ENCODE assay signal across 19 cellular contexts in genomic region chr12:10184261-10184843, GRCh38. TPM values are rescaled to one million over a fixed set of nuclear protein-coding genes. Genes with fewer than 3 reads are reported as not detected.
A peak's percentile ranks its signal among the peaks of the same experiment; 100 is the strongest.
DNase-seq lines count a peak whose midpoint lies in the region; ATAC-seq, FAIRE-seq and TF ChIP-seq lines count a peak whose summit lies in the region.
"Had no signal": no experiment of that assay in that cellular context is flagged by ENCODE, and none has a peak within 500 bp of the region (broad histone marks: within the 10 kb centered on the region; RNA-seq: fewer than 3 reads in every experiment).

No MANE protein-coding gene starts in this region.

- H3K4me3 Mint-ChIP-seq in activated CD4-positive, alpha-beta T cell treated with anti-CD3 and anti-CD28 coated beads for 36 hours: no peak overlapping the region
- H3K4me3 Mint-ChIP-seq in activated CD8-positive, alpha-beta T cell treated with anti-CD3 and anti-CD28 coated beads for 36 hours: no peak overlapping the region
- no peak overlapping the region for H3K4me3 Mint-ChIP-seq in activated naive CD4-positive, alpha-beta T cell treated with anti-CD3 and anti-CD28 coated beads, Interleukin-2, amount 10 ng/mL, durations not matched to agents 7 days and 5 days
- H3K4me3 Mint-ChIP-seq: T-helper 1 cell treated with Interleukin-12 subunit alpha and Interleukin-12 subunit beta and Interleukin-4 antibody, amounts not matched to agents 30 μg/mL and 1 μg/mL, for 36 hours had no signal

- H3K9me3 ChIP-seq in A673 (ENCODE audit: low read depth, low read length, poor library complexity, severe bottlenecking) (no peaks in the 10 kb centered on the region), kidney (ENCODE audit: control insufficient read depth in 1 of 2, low read length in 2 of 2) (no peaks in the 10 kb centered on the region)
- H3K9me3 ChIP-seq: BLaER1 had no signal

- H3K9ac ChIP-seq in kidney (ENCODE audit: low read length in 2 of 2): no peak overlapping the region
- H3K9ac ChIP-seq: BLaER1 had no signal

- no peaks in the 10 kb centered on the region for H3K36me3 Mint-ChIP-seq in activated CD4-positive, alpha-beta T cell treated with anti-CD3 and anti-CD28 coated beads for 36 hours (ENCODE audit: low read depth)
- H3K36me3 Mint-ChIP-seq in activated CD8-positive, alpha-beta T cell treated with anti-CD3 and anti-CD28 coated beads for 36 hours (ENCODE audit: low read depth): no peaks in the 10 kb centered on the region
- H3K36me3 Mint-ChIP-seq in activated naive CD4-positive, alpha-beta T cell treated with anti-CD3 and anti-CD28 coated beads, Interleukin-2, amount 10 ng/mL, durations not matched to agents 7 days and 5 days: no peaks in the 10 kb centered on the region

- no TSS peak for BruUV-seq in A673 (replicated peaks; lab: Mats Ljungman, UMichigan)

- POLR2A ChIA-PET in A673 (lab: Charles Lee; ENCODE audit: low non-redundant PET): no interaction called here
- POLR2A ChIA-PET in activated CD4-positive, alpha-beta T cell treated with anti-CD3 and anti-CD28 coated beads for 36 hours (lab: Charles Lee): no interaction called here
- POLR2A ChIA-PET in activated CD8-positive, alpha-beta T cell treated with anti-CD3 and anti-CD28 coated beads for 36 hours (lab: Charles Lee): no interaction called here

- no peaks in the 10 kb centered on the region for H3K9me3 Mint-ChIP-seq in activated CD4-positive, alpha-beta T cell treated with anti-CD3 and anti-CD28 coated beads for 36 hours (ENCODE audit: low read depth)
- no peaks in the 10 kb centered on the region for H3K9me3 Mint-ChIP-seq in activated CD8-positive, alpha-beta T cell treated with anti-CD3 and anti-CD28 coated beads for 36 hours
- H3K9me3 Mint-ChIP-seq in activated naive CD4-positive, alpha-beta T cell treated with anti-CD3 and anti-CD28 coated beads, Interleukin-2, amount 10 ng/mL, durations not matched to agents 7 days and 5 days: no peaks in the 10 kb centered on the region
- H3K9me3 Mint-ChIP-seq: activated T-helper 2 cell treated with anti-CD3 and anti-CD28 coated beads, Interferon-gamma antibody, Interleukin-2, Interleukin-4, amounts not matched to agents 10 μg/mL and 5 μg/mL and 100 μg/mL, durations not matched to agents 14 hours and 24 hours and 36 hours; T-helper 1 cell treated with Interleukin-12 subunit alpha and Interleukin-12 subunit beta and Interleukin-4 antibody, amounts not matched to agents 30 μg/mL and 1 μg/mL, for 36 hours had no signal

- no peak for ATAC-seq in activated CD4-positive, alpha-beta T cell treated with anti-CD3 and anti-CD28 coated beads for 36 hours
- ATAC-seq in activated CD8-positive, alpha-beta T cell treated with anti-CD3 and anti-CD28 coated beads for 36 hours: no peak
- ATAC-seq: Panc1 had no signal

- no peak overlapping the region for H3K27ac Mint-ChIP-seq in activated CD4-positive, alpha-beta T cell treated with anti-CD3 and anti-CD28 coated beads for 36 hours
- H3K27ac Mint-ChIP-seq in activated CD8-positive, alpha-beta T cell treated with anti-CD3 and anti-CD28 coated beads for 36 hours: no peak overlapping the region
- H3K27ac Mint-ChIP-seq in activated naive CD4-positive, alpha-beta T cell treated with anti-CD3 and anti-CD28 coated beads, Interleukin-2, amount 10 ng/mL, durations not matched to agents 7 days and 5 days: no peak overlapping the region
- H3K27ac Mint-ChIP-seq: activated T-helper 2 cell treated with anti-CD3 and anti-CD28 coated beads, Interferon-gamma antibody, Interleukin-2, Interleukin-4, amounts not matched to agents 10 μg/mL and 5 μg/mL and 100 μg/mL, durations not matched to agents 14 hours and 24 hours and 36 hours; T-helper 1 cell treated with Interleukin-12 subunit alpha and Interleukin-12 subunit beta and Interleukin-4 antibody, amounts not matched to agents 30 μg/mL and 1 μg/mL, for 36 hours had no signal

- TF ChIP-seq CTCF in A673 (conservative IDR thresholded peaks at IDR 0.05; ENCODE audit: low read depth, low read length) (no peak), kidney (IDR thresholded peaks at IDR 0.05; ENCODE audit: borderline replicate concordance, extremely low read depth, insufficient read depth) (no peak)
- TF ChIP-seq CTCF in activated CD8-positive, alpha-beta T cell treated with anti-CD3 and anti-CD28 coated beads for 36 hours (IDR thresholded peaks at IDR 0.05): no peak

- intact Hi-C loops in A673 (cut with micrococcal nuclease; ENCODE audit: unreplicated experiment): no loop called here
- intact Hi-C loops in kidney (cut with DNase I): no loop called here
- intact Hi-C loops in activated CD4-positive, alpha-beta T cell treated with anti-CD3 and anti-CD28 coated beads for 36 hours (cut with DNase I, micrococcal nuclease): no loop called here
- intact Hi-C loops in activated CD8-positive, alpha-beta T cell treated with anti-CD3 and anti-CD28 coated beads for 36 hours (cut with micrococcal nuclease): no loop called here

- H3K4me1 ChIP-seq in A673 (ENCODE audit: insufficient read depth, low read length, poor library complexity, severe bottlenecking) (no peaks in the 10 kb centered on the region), kidney (ENCODE audit: control insufficient read depth in 1 of 2, insufficient read depth in 1 of 2, low read depth in 1 of 2, low read length in 2 of 2) (no peaks in the 10 kb centered on the region)
- H3K4me1 ChIP-seq: BLaER1 had no signal

- H3K4me1 Mint-ChIP-seq in activated CD4-positive, alpha-beta T cell treated with anti-CD3 and anti-CD28 coated beads for 36 hours: no peaks in the 10 kb centered on the region
- H3K4me1 Mint-ChIP-seq in activated CD8-positive, alpha-beta T cell treated with anti-CD3 and anti-CD28 coated beads for 36 hours (ENCODE audit: low read depth): no peaks in the 10 kb centered on the region
- no peaks in the 10 kb centered on the region for H3K4me1 Mint-ChIP-seq in activated naive CD4-positive, alpha-beta T cell treated with anti-CD3 and anti-CD28 coated beads, Interleukin-2, amount 10 ng/mL, durations not matched to agents 7 days and 5 days

- H3K27me3 ChIP-seq in A673 (replicated peaks; ENCODE audit: insufficient read depth, low read depth, low read length, poor library complexity): no peaks in the 10 kb centered on the region
- H3K27me3 ChIP-seq: BLaER1 had no signal

- peaks cover 16% of the 10 kb centered on the region for H3K27me3 Mint-ChIP-seq in activated CD4-positive, alpha-beta T cell treated with anti-CD3 and anti-CD28 coated beads for 36 hours
- H3K27me3 Mint-ChIP-seq in activated CD8-positive, alpha-beta T cell treated with anti-CD3 and anti-CD28 coated beads for 36 hours: peaks cover 13% of the 10 kb centered on the region
- peaks cover 27% of the 10 kb centered on the region for H3K27me3 Mint-ChIP-seq in activated naive CD4-positive, alpha-beta T cell treated with anti-CD3 and anti-CD28 coated beads, Interleukin-2, amount 10 ng/mL, durations not matched to agents 7 days and 5 days

- peak; percentile 26 for DNase-seq in A673 (ENCODE audit: low spot score)
- peak; percentile 56 for DNase-seq in GM04504 (ENCODE audit: low read depth)
- DNase-seq in amniotic epithelial cell (ENCODE audit: low read depth): peak; percentile 93
- DNase-seq in kidney: no peak
- DNase-seq in activated CD4-positive, alpha-beta T cell treated with anti-CD3 and anti-CD28 coated beads for 36 hours: no peak
- DNase-seq in COR-L47 (lab: John Stamatoyannopoulos, UW): no peak
- no peak for DNase-seq in activated CD8-positive, alpha-beta T cell treated with anti-CD3 and anti-CD28 coated beads for 36 hours
- no peak for DNase-seq in activated naive CD4-positive, alpha-beta T cell treated with anti-CD3 and anti-CD28 coated beads, Interleukin-2, amount 10 ng/mL, durations not matched to agents 7 days and 5 days
- DNase-seq: activated CD4-positive, alpha-beta T cell treated with anti-CD3 and anti-CD28 coated beads, Interleukin-2, amount 50 U/mL, for 1 hour; hypothalamus; NCI-H2227 treated with DMSO at 0.1 percent for 48 hours; stimulated activated CD8-positive, alpha-beta memory T cell treated with anti-CD3 and anti-CD28 coated beads, Interleukin-4, amount 100 ng/mL, for 48 hours had no signal

- FAIRE-seq in kidney (lab: Jason Lieb, UNC): no peak
- FAIRE-seq: GM18507 had no signal

- H3K4me3 ChIP-seq in A673 (ENCODE audit: low read depth, low read length, poor library complexity, severe bottlenecking) (no peak overlapping the region), kidney (ENCODE audit: low read length in 2 of 2) (peak overlapping the region; percentile 15 to 34)
- H3K4me3 ChIP-seq: BLaER1 had no signal

- H3K27ac ChIP-seq in A673 (ENCODE audit: low read depth, low read length, poor library complexity, severe bottlenecking) (no peak overlapping the region), kidney (ENCODE audit: low read depth in 2 of 2, low read length in 2 of 2) (peak overlapping the region in 1 of 2 donors; percentile 66)
- H3K27ac ChIP-seq: BLaER1 had no signal

- CTCF ChIA-PET in A673 (lab: Charles Lee): no interaction called here
- CTCF ChIA-PET in activated CD4-positive, alpha-beta T cell treated with anti-CD3 and anti-CD28 coated beads for 36 hours (lab: Charles Lee): interaction anchor here (0.6 kb wide), 1 partner anchor 268 kb away, joined by 3 read pairs; no protein-coding TSS in a partner anchor
- CTCF ChIA-PET in activated CD8-positive, alpha-beta T cell treated with anti-CD3 and anti-CD28 coated beads for 36 hours (lab: Charles Lee): interaction anchor here (1.0 to 1.1 kb wide), 2 partner anchors 31 to 385 kb away, joined by 3 to 4 read pairs; no protein-coding TSS in a partner anchor
- CTCF ChIA-PET in activated naive CD4-positive, alpha-beta T cell treated with anti-CD3 and anti-CD28 coated beads, Interleukin-2, amount 10 ng/mL, durations not matched to agents 7 days and 5 days (lab: Charles Lee): no interaction called here

- H3K36me3 ChIP-seq in A673 (ENCODE audit: insufficient read depth, low read length, poor library complexity, severe bottlenecking) (no peaks in the 10 kb centered on the region), kidney (ENCODE audit: control insufficient read depth in 1 of 2, insufficient read depth in 2 of 2, low read length in 2 of 2) (peaks cover 0 to 3% of the 10 kb centered on the region in 2 donors)
- H3K36me3 ChIP-seq: BLaER1 had no signal

RNA-seq across cellular contexts. Expression of gene TMEM52B, which starts 5.5 kb away (rescaled TPM):
- total RNA-seq in A673 (2021) (0.24 TPM in 1 of 2 replicates, not detected in the other), kidney (25.7 TPM)
- polyA plus RNA-seq in kidney (ENCODE audit: insufficient read depth, low read depth, low replicate concordance): 292 TPM
- total RNA-seq in activated CD4-positive, alpha-beta T cell treated with anti-CD3 and anti-CD28 coated beads for 36 hours: not detected
- not detected for total RNA-seq in activated CD8-positive, alpha-beta T cell treated with anti-CD3 and anti-CD28 coated beads for 36 hours
- total RNA-seq: activated T-helper 2 cell treated with anti-CD3 and anti-CD28 coated beads, Interferon-gamma antibody, Interleukin-2, Interleukin-4, amounts not matched to agents 10 μg/mL and 5 μg/mL and 100 μg/mL, durations not matched to agents 14 hours and 24 hours and 36 hours; HT1080; lung microvascular endothelial cell had no signal

RNA-seq across cellular contexts. Expression of gene OLR1, which starts 12.4 kb away (rescaled TPM):
- total RNA-seq in A673 (2021) (not detected in 2 replicates), kidney (6.7 TPM)
- polyA plus RNA-seq in kidney (ENCODE audit: insufficient read depth, low read depth, low replicate concordance): 11.5 TPM
- total RNA-seq in activated CD4-positive, alpha-beta T cell treated with anti-CD3 and anti-CD28 coated beads for 36 hours: not detected
- total RNA-seq in activated CD8-positive, alpha-beta T cell treated with anti-CD3 and anti-CD28 coated beads for 36 hours: not detected
- total RNA-seq: activated T-helper 2 cell treated with anti-CD3 and anti-CD28 coated beads, Interferon-gamma antibody, Interleukin-2, Interleukin-4, amounts not matched to agents 10 μg/mL and 5 μg/mL and 100 μg/mL, durations not matched to agents 14 hours and 24 hours and 36 hours; HT1080; lung microvascular endothelial cell had no signal

RNA-seq across cellular contexts. Expression of gene GABARAPL1, which starts 28.3 kb away (rescaled TPM):
- 63.3 and 70.6 TPM in 2 replicates for total RNA-seq in A673 (2021)
- total RNA-seq in kidney: 142 TPM
- polyA plus RNA-seq in kidney (ENCODE audit: insufficient read depth, low read depth, low replicate concordance): 454 TPM
- 1 to 10 TPM; 2.3 to 2.9 TPM for total RNA-seq in activated CD4-positive, alpha-beta T cell treated with anti-CD3 and anti-CD28 coated beads for 36 hours
- total RNA-seq in activated CD8-positive, alpha-beta T cell treated with anti-CD3 and anti-CD28 coated beads for 36 hours: 1 to 10 TPM; 6.9 to 7.5 TPM

RNA-seq across cellular contexts. Expression of gene CLEC7A, which starts 54.4 kb away (rescaled TPM):
- total RNA-seq in A673 (2021): 0.28 and 0.39 TPM in 2 replicates
- 20.0 TPM for total RNA-seq in kidney
- polyA plus RNA-seq in kidney (ENCODE audit: insufficient read depth, low read depth, low replicate concordance): 0.43 TPM
- total RNA-seq in activated CD4-positive, alpha-beta T cell treated with anti-CD3 and anti-CD28 coated beads for 36 hours: not detected
- total RNA-seq in activated CD8-positive, alpha-beta T cell treated with anti-CD3 and anti-CD28 coated beads for 36 hours: not detected
- total RNA-seq: activated T-helper 2 cell treated with anti-CD3 and anti-CD28 coated beads, Interferon-gamma antibody, Interleukin-2, Interleukin-4, amounts not matched to agents 10 μg/mL and 5 μg/mL and 100 μg/mL, durations not matched to agents 14 hours and 24 hours and 36 hours; HT1080 had no signal

Comparison
In these comparisons a context has a peak if more than half of its experiments do, and no peak if none do; other contexts are left out.
1. DNase-seq: peak in A673 (single experiment), GM04504 (single experiment) and amniotic epithelial cell (single experiment); none in kidney (single experiment), activated CD4-positive, alpha-beta T cell treated with anti-CD3 and anti-CD28 coated beads for 36 hours (single experiment), COR-L47 (single experiment), activated CD8-positive, alpha-beta T cell treated with anti-CD3 and anti-CD28 coated beads for 36 hours (single experiment) and activated naive CD4-positive, alpha-beta T cell treated with anti-CD3 and anti-CD28 coated beads, Interleukin-2, amount 10 ng/mL, durations not matched to agents 7 days and 5 days (single experiment).
2. RNA of gene TMEM52B, which starts 5.5 kb away (total RNA-seq): 25.7 TPM in kidney (single experiment); 0.24 TPM in A673, not detected in activated CD4-positive, alpha-beta T cell treated with anti-CD3 and anti-CD28 coated beads for 36 hours and not detected in activated CD8-positive, alpha-beta T cell treated with anti-CD3 and anti-CD28 coated beads for 36 hours; every median in the first group is over 10 times any median in the second.
3. CTCF ChIA-PET loops: an anchor here in activated CD4-positive, alpha-beta T cell treated with anti-CD3 and anti-CD28 coated beads for 36 hours (0.6 kb wide) and activated CD8-positive, alpha-beta T cell treated with anti-CD3 and anti-CD28 coated beads for 36 hours (1.0 to 1.1 kb wide); none called in A673 and activated naive CD4-positive, alpha-beta T cell treated with anti-CD3 and anti-CD28 coated beads, Interleukin-2, amount 10 ng/mL, durations not matched to agents 7 days and 5 days.